22 cellular contexts compared by ENCODE assay signal in genomic region chr6:153729189-153729588, GRCh38.
DNase-seq lines count a peak whose midpoint lies in the region; ATAC-seq, FAIRE-seq and TF ChIP-seq lines count a peak whose summit lies in the region.
"Had no signal": no experiment of that assay in that cellular context is flagged by ENCODE, and none has a peak within 500 bp of the region (broad histone marks: within the 10 kb centered on the region; RNA-seq: fewer than 3 reads in every experiment).

No MANE protein-coding gene starts in this region.

- FAIRE-seq in islet of Langerhans (lab: Jason Lieb, UNC), result peak; percentile 89
- FAIRE-seq: G401.6, GM12892, H1 had no signal

- TF ChIP-seq CTCF in BE2C (IDR thresholded peaks at IDR 0.05; ENCODE audit: low read depth, low read length), result no peak

- no peaks in the 10 kb centered on the region for H3K36me3 ChIP-seq in BE2C
- H3K36me3 ChIP-seq: BLaER1 had no signal

- no peaks in the 10 kb centered on the region for H3K27me3 ChIP-seq in BE2C
- H3K27me3 ChIP-seq: BLaER1 had no signal

- peaks cover 22% of the 10 kb centered on the region for H3K4me1 ChIP-seq in BE2C
- H3K4me1 ChIP-seq: BLaER1, Caco-2 had no signal

- H3K9me3 ChIP-seq in BE2C, result no peaks in the 10 kb centered on the region
- H3K9me3 ChIP-seq: BLaER1, Caco-2 had no signal

- no peak overlapping the region for H3K4me3 ChIP-seq in BE2C (ENCODE audit: low read depth, low read length)
- H3K4me3 ChIP-seq: BLaER1 had no signal

- ATAC-seq in GM21737 (IDR thresholded peaks at IDR 0.05; ENCODE audit: unreplicated experiment), result no peak

- DNase-seq in BE2C (peak; percentile 7), HuH-7 (ENCODE audit: low spot score) (peak; percentile 5), OCI-M1 (lab: John Stamatoyannopoulos, UW) (peak; percentile 6), HUDEP-2 (lab: John Stamatoyannopoulos, UW; ENCODE audit: unreplicated experiment in 76 of 76) (no peak), NCI-H2196 (lab: John Stamatoyannopoulos, UW; ENCODE audit: unreplicated experiment) (no peak)
- DNase-seq in activated naive CD4-positive, alpha-beta T cell treated with anti-CD3 and anti-CD28 coated beads, Interleukin-2, amount 50 U/mL, for 16 hours, result no peak
- DNase-seq: Caco-2; CD4-positive, alpha-beta T cell; DMS 273 treated with DMSO at 0.1 percent for 48 hours; KBM-7; NCI-H1092 treated with DMSO at 0.1 percent for 48 hours; NCI-H1694 treated with DMSO at 0.1 percent for 48 hours; NCI-H2081 treated with DMSO at 0.1 percent for 48 hours; NCI-H510A; NCI-H748 treated with DMSO at 0.1 percent for 48 hours; SIG-M5 had no signal

Comparison
In these comparisons a context has a peak if more than half of its experiments do, and no peak if none do; other contexts are left out.
1. DNase-seq: peak in BE2C (single experiment), HuH-7 (single experiment) and OCI-M1 (single experiment); none in activated naive CD4-positive, alpha-beta T cell treated with anti-CD3 and anti-CD28 coated beads, Interleukin-2, amount 50 U/mL, for 16 hours (single experiment), HUDEP-2 (0 of 76) and NCI-H2196 (single experiment).